16 cellular contexts compared by ENCODE assay signal in genomic region chr16:27503662-27504061, GRCh38.
"Had no signal": no experiment of that assay in that cellular context is flagged by ENCODE, and none has a peak within 500 bp of the region (broad histone marks: within the 10 kb centered on the region; RNA-seq: fewer than 3 reads in every experiment).

No MANE protein-coding gene starts in this region.

- H3K27me3 Mint-ChIP-seq: activated naive CD8-positive, alpha-beta T cell treated with anti-CD3 and anti-CD28 coated beads for 36 hours; effector memory CD8-positive, alpha-beta T cell; naive B cell; stimulated activated naive B cell treated with anti-CD40 and anti-IgM and Interleukin-4, amounts not matched to agents 10 μg/mL and 1 μg/mL and 100 μg/mL, for 72 hours had no signal

- H3K9me3 Mint-ChIP-seq: activated naive CD8-positive, alpha-beta T cell treated with anti-CD3 and anti-CD28 coated beads for 36 hours; effector memory CD8-positive, alpha-beta T cell; naive B cell; stimulated activated naive B cell treated with anti-CD40 and anti-IgM and Interleukin-4, amounts not matched to agents 10 μg/mL and 1 μg/mL and 100 μg/mL, for 72 hours; T-helper 2 cell treated with Interferon-gamma antibody and Interleukin-4, amounts not matched to agents 5 μg/mL and 100 μg/mL, for 36 hours had no signal

- DNase-seq: activated CD4-positive, alpha-beta T cell treated with anti-CD3 and anti-CD28 coated beads, Interleukin-2, amount 50 U/mL, for 1 hour; activated CD4-positive, CD25-positive, alpha-beta regulatory T cell treated with anti-CD3 and anti-CD28 coated beads, Interleukin-2, amount 50 U/mL, for 72 hours; activated naive CD8-positive, alpha-beta T cell treated with anti-CD3 and anti-CD28 coated beads for 36 hours; activated T-cell treated with anti-CD3 and anti-CD28 coated beads, Interleukin-2, amount 50 U/mL, for 1 hour; colonic mucosa; dorsolateral prefrontal cortex; effector memory CD8-positive, alpha-beta T cell; lower lobe of right lung; naive B cell; occipital lobe; stimulated activated CD4-positive, alpha-beta T cell treated with anti-CD3 and anti-CD28 coated beads, Interleukin-2, amount 100 ng/mL, for 48 hours; stimulated activated CD8-positive, alpha-beta memory T cell treated with anti-CD3 and anti-CD28 coated beads, Interleukin-4, amount 100 ng/mL, for 48 hours; stimulated activated naive B cell treated with anti-CD40 and anti-IgM and Interleukin-4, amounts not matched to agents 10 μg/mL and 1 μg/mL and 100 μg/mL, for 72 hours; transverse colon; WERI-Rb-1 had no signal

- H3K4me3 ChIP-seq: colonic mucosa, dorsolateral prefrontal cortex, lower lobe of right lung, transverse colon had no signal

- H3K4me1 Mint-ChIP-seq: activated naive CD8-positive, alpha-beta T cell treated with anti-CD3 and anti-CD28 coated beads for 36 hours; naive B cell; stimulated activated naive B cell treated with anti-CD40 and anti-IgM and Interleukin-4, amounts not matched to agents 10 μg/mL and 1 μg/mL and 100 μg/mL, for 72 hours had no signal

- H3K4me3 Mint-ChIP-seq: activated naive CD8-positive, alpha-beta T cell treated with anti-CD3 and anti-CD28 coated beads for 36 hours; effector memory CD8-positive, alpha-beta T cell; naive B cell; stimulated activated naive B cell treated with anti-CD40 and anti-IgM and Interleukin-4, amounts not matched to agents 10 μg/mL and 1 μg/mL and 100 μg/mL, for 72 hours; T-helper 2 cell treated with Interferon-gamma antibody and Interleukin-4, amounts not matched to agents 5 μg/mL and 100 μg/mL, for 36 hours had no signal

- ATAC-seq: effector memory CD8-positive, alpha-beta T cell; lower lobe of right lung; stimulated activated naive B cell treated with anti-CD40 and anti-IgM and Interleukin-4, amounts not matched to agents 10 μg/mL and 1 μg/mL and 100 μg/mL, for 72 hours had no signal

- H3K27ac Mint-ChIP-seq: activated naive CD8-positive, alpha-beta T cell treated with anti-CD3 and anti-CD28 coated beads for 36 hours; stimulated activated naive B cell treated with anti-CD40 and anti-IgM and Interleukin-4, amounts not matched to agents 10 μg/mL and 1 μg/mL and 100 μg/mL, for 72 hours; T-helper 2 cell treated with Interferon-gamma antibody and Interleukin-4, amounts not matched to agents 5 μg/mL and 100 μg/mL, for 36 hours had no signal
